In the genomic region with DNA sequence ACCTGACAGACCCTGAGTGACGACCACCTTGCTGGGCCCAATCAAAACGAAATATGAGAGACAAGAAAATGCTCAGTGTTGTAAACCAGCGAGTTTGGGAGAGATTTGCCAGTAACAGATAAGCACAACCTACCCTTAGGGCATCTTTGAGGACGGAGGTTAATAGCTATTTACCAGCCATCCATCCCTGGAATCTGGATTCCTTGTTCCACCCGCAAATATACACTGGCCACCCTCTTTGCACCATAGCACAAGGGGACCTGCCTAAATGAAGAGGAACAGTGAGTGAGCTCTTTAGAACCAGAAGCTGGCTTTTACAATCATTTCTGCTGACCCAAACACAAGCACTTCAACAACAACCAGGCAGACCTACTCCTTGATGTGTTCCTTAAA, we compare ENCODE assay signal across 8 cellular contexts. TPM values are rescaled to one million over a fixed set of nuclear protein-coding genes. Genes with fewer than 3 reads are reported as not detected.
DNase-seq lines count a peak whose midpoint lies in the region; ATAC-seq, FAIRE-seq and TF ChIP-seq lines count a peak whose summit lies in the region.

No MANE protein-coding gene starts in this region.

- WGBS in SK-N-SH (ENCODE audit: low lambda C conversion rate): 6% methylated on average over 5 of the region's 5 CpGs

- POLR2A ChIA-PET in SK-N-SH (lab: Yijun Ruan, JAX): interaction anchor here (1.7 kb wide), 1 partner anchor 42 kb away, joined by 5 read pairs; a partner anchor contains a TSS

- peaks cover 2% of the 10 kb centered on the region for H3K4me1 Mint-ChIP-seq in glutamatergic neuron (ENCODE audit: low read depth, unreplicated experiment)

- no peaks in the 10 kb centered on the region for H3K79me2 ChIP-seq in SK-N-SH (ENCODE audit: insufficient read depth)

- no peak overlapping the region for H3K27ac Mint-ChIP-seq in glutamatergic neuron (ENCODE audit: unreplicated experiment)

- H3K27ac ChIP-seq in SK-N-SH (ENCODE audit: low read depth in 2 of 2, low read length in 1 of 2): no peak overlapping the region; a peak in 1 of 4 replicates

- peak overlapping the region; percentile 52; the same call in 1 of the 2 replicates for H3K9ac ChIP-seq in SK-N-SH

- TF ChIP-seq EP300 in SK-N-SH (IDR thresholded peaks at IDR 0.05; ENCODE audit: borderline replicate concordance in 1 of 2, low read depth in 1 of 2, low read length in 1 of 2): no peak

- H3K4me3 ChIP-seq in SK-N-SH (ENCODE audit: low read depth in 2 of 2, low read length in 1 of 2) (peak overlapping the region; percentile 62 to 63), retinal pigment epithelial cell (ENCODE audit: low read length) (peak overlapping the region; percentile 65)

- no peaks in the 10 kb centered on the region for H3K27me3 ChIP-seq in SK-N-SH (ENCODE audit: insufficient read depth)

- H3K9me2 ChIP-seq in SK-N-SH: no peaks in the 10 kb centered on the region

- no peak for TF ChIP-seq RAD21 in SK-N-SH (IDR thresholded peaks at IDR 0.05; ENCODE audit: low read length)

- H2AFZ ChIP-seq in SK-N-SH (ENCODE audit: low read depth): peak overlapping the region; percentile 74

- H3K27me3 Mint-ChIP-seq in glutamatergic neuron (ENCODE audit: unreplicated experiment): peaks cover 2% of the 10 kb centered on the region

- no peaks in the 10 kb centered on the region for H3K9me3 ChIP-seq in SK-N-SH

- no peak for ATAC-seq in HG03520 (IDR thresholded peaks at IDR 0.05; ENCODE audit: unreplicated experiment)
- no peak for ATAC-seq in GM19467 (IDR thresholded peaks at IDR 0.05; ENCODE audit: unreplicated experiment)

- TF ChIP-seq POLR2A in GM12891 (IDR thresholded peaks at IDR 0.05; ENCODE audit: low read depth, low read length): no peak

- H4K20me1 ChIP-seq in SK-N-SH (ENCODE audit: insufficient read depth): no peaks in the 10 kb centered on the region

- no peaks in the 10 kb centered on the region for H3K36me3 ChIP-seq in SK-N-SH (replicated peaks in 1 of 2; ENCODE audit: control insufficient read depth in 1 of 2, insufficient read depth in 2 of 2, low read length in 1 of 2)

- H3K36me3 Mint-ChIP-seq in glutamatergic neuron (ENCODE audit: unreplicated experiment): no peaks in the 10 kb centered on the region

- H3K4me2 ChIP-seq in SK-N-SH: peak overlapping the region; percentile 68

- H3K9me3 Mint-ChIP-seq in glutamatergic neuron (ENCODE audit: unreplicated experiment): no peaks in the 10 kb centered on the region

- no peak for DNase-seq in GM12891 (ENCODE audit: insufficient read length, low spot score)
- peak; percentile 44 for DNase-seq in SK-N-SH
- no peak for DNase-seq in glutamatergic neuron
- no peak for DNase-seq in retinal pigment epithelial cell (ENCODE audit: low read depth)
- no peak for DNase-seq in AML-193 (lab: John Stamatoyannopoulos, UW)
- no peak for DNase-seq in COLO668 (lab: John Stamatoyannopoulos, UW; ENCODE audit: unreplicated experiment)

- no peak for TF ChIP-seq CTCF in SK-N-SH (IDR thresholded peaks at IDR 0.05)
- TF ChIP-seq CTCF in glutamatergic neuron (IDR thresholded peaks at IDR 0.05; ENCODE audit: partially characterized antibody, unreplicated experiment): no peak
- TF ChIP-seq CTCF in retinal pigment epithelial cell (conservative IDR thresholded peaks at IDR 0.05; ENCODE audit: low read depth, low read length): no peak

- peak overlapping the region; percentile 86 for H3K4me3 Mint-ChIP-seq in glutamatergic neuron (ENCODE audit: unreplicated experiment)

- CTCF ChIA-PET in SK-N-SH (lab: Yijun Ruan, JAX): interaction anchor here (0.7 kb wide), 1 partner anchor 56 kb away, joined by 3 read pairs; no protein-coding TSS in a partner anchor

- H3K4me1 ChIP-seq in SK-N-SH (ENCODE audit: control insufficient read depth in 1 of 2, insufficient read depth in 2 of 2, low read depth in 1 of 2, low read length in 1 of 2): peaks cover 2 to 6% of the 10 kb centered on the region in 2 experiments; a peak in 1 of 4 replicates

- H3F3A ChIP-seq in SK-N-SH (replicated peaks; ENCODE audit: insufficient read depth): no peaks in the 10 kb centered on the region

- FAIRE-seq in GM12891 (lab: Jason Lieb, UNC): peak; percentile 71

TF ChIP-seq in GM12891, 5 proteins besides CTCF, POLR2A, EP300 and RAD21:
- TF ChIP-seq POLR2AphosphoS5 (IDR thresholded peaks at IDR 0.05; ENCODE audit: low read depth, low read length) (no peak), SPI1 (IDR thresholded peaks at IDR 0.05; ENCODE audit: low read depth, low read length) (no peak), POU2F2 (IDR thresholded peaks at IDR 0.05; ENCODE audit: low read depth, low read length) (no peak), TAF1 (IDR thresholded peaks at IDR 0.05; ENCODE audit: low read depth, low read length) (no peak), PAX5 (IDR thresholded peaks at IDR 0.05; ENCODE audit: insufficient read depth, low read length, severe bottlenecking) (no peak)

TF ChIP-seq in SK-N-SH, 30 proteins besides CTCF, POLR2A, EP300 and RAD21:
- no peak for TF ChIP-seq GATA2 (CRISPR knock-in tag; IDR thresholded peaks at IDR 0.05)
- TF ChIP-seq SIN3A (IDR thresholded peaks at IDR 0.05; ENCODE audit: borderline replicate concordance, low read depth, low read length): no peak
- no peak for TF ChIP-seq JUND (IDR thresholded peaks at IDR 0.05)

RNA-seq across cellular contexts. Expression of a gene that starts 0.7 kb away (rescaled TPM):
- 15.4 TPM for polyA plus RNA-seq in GM12891 (2012; ENCODE audit: low read depth, missing spikeins)
- polyA plus RNA-seq in SK-N-SH (2012; rRNA removed): 12.7 and 13.3 TPM in 2 replicates
- 10.7 and 12.5 TPM in 2 replicates for polyA plus RNA-seq in SK-N-SH (2012; cell fraction: cytosol; rRNA removed)
- 16.6 and 24.2 TPM in 2 replicates for polyA plus RNA-seq in SK-N-SH (2012; cell fraction: nucleus; rRNA removed)
- total RNA-seq in glutamatergic neuron (ENCODE audit: unreplicated experiment): 12.7 TPM

RNA-seq across cellular contexts. Expression of a gene that starts 29.9 kb away (rescaled TPM):
- not detected for polyA plus RNA-seq in GM12891 (2012; ENCODE audit: low read depth, missing spikeins)
- not detected in 2 replicates for polyA plus RNA-seq in SK-N-SH (2012; rRNA removed)
- polyA plus RNA-seq in SK-N-SH (2012; cell fraction: cytosol; rRNA removed): not detected in 2 replicates
- polyA plus RNA-seq in SK-N-SH (2012; cell fraction: nucleus; rRNA removed): not detected in 2 replicates
- not detected for total RNA-seq in glutamatergic neuron (ENCODE audit: unreplicated experiment)

RNA-seq across cellular contexts. Expression of a gene that starts 41.9 kb away (rescaled TPM):
- 62.9 TPM for polyA plus RNA-seq in GM12891 (2012; ENCODE audit: low read depth, missing spikeins)
- 53.0 and 73.6 TPM in 2 replicates for polyA plus RNA-seq in SK-N-SH (2012; rRNA removed)
- polyA plus RNA-seq in SK-N-SH (2012; cell fraction: cytosol; rRNA removed): 65.2 and 81.9 TPM in 2 replicates
- 47.2 and 93.2 TPM in 2 replicates for polyA plus RNA-seq in SK-N-SH (2012; cell fraction: nucleus; rRNA removed)
- total RNA-seq in glutamatergic neuron (ENCODE audit: unreplicated experiment): 46.8 TPM

RNA-seq across cellular contexts. Expression of a gene that starts 53.7 kb away (rescaled TPM):
- polyA plus RNA-seq in GM12891 (2012; ENCODE audit: low read depth, missing spikeins): 0.71 TPM
- 3.3 and 4.5 TPM in 2 replicates for polyA plus RNA-seq in SK-N-SH (2012; rRNA removed)
- 1.3 and 3.2 TPM in 2 replicates for polyA plus RNA-seq in SK-N-SH (2012; cell fraction: cytosol; rRNA removed)
- 8.1 and 12.0 TPM in 2 replicates for polyA plus RNA-seq in SK-N-SH (2012; cell fraction: nucleus; rRNA removed)
- 9.6 TPM for total RNA-seq in glutamatergic neuron (ENCODE audit: unreplicated experiment)
